In the genomic region with DNA sequence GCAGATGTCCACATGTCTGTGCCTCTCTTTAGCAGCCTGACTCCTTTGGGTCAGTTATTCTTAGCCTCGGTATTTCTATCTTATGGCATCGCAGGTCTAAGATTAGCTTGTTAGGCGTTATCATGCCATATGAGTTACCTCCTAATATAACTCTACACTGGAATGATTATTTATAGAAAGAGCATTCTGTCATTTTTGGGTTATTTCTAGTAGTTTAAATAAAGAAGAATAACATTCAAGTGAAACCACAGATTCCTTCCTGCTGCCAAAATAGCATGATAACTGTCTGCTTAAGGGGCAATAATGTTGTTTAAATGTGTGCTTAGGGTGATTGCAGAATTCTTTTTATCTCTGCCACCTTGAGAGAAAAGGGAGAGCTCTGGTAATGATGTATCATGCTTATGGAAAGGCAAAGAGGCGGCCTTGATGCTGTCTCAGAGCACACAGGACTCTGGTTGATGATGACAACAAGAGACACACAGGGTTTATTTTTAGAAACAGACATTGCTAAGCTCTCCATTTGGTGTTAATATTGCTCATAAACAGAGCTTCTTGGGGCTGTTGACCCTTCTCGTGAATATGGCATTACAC, we compare ENCODE assay signal across 9 cellular contexts. TPM values are rescaled to one million over a fixed set of nuclear protein-coding genes. Genes with fewer than 3 reads are reported as not detected.
A peak's percentile ranks its signal among the peaks of the same experiment; 100 is the strongest.
DNase-seq lines count a peak whose midpoint lies in the region; ATAC-seq and TF ChIP-seq lines count a peak whose summit lies in the region.
"Had no signal": no experiment of that assay in that cellular context is flagged by ENCODE, and none has a peak within 500 bp of the region (broad histone marks: within the 10 kb centered on the region; RNA-seq: fewer than 3 reads in every experiment).

No MANE protein-coding gene starts in this region.

- H3K27me3 ChIP-seq in brain microvascular endothelial cell (replicated peaks) = no peaks in the 10 kb centered on the region
- H3K27me3 ChIP-seq in aorta (ENCODE audit: control insufficient read depth in 1 of 2, insufficient read depth in 2 of 2, low read length in 1 of 2) = no peaks in the 10 kb centered on the region

- H3K4me1 ChIP-seq in aorta (ENCODE audit: control insufficient read depth in 1 of 2, insufficient read depth in 2 of 2, low read length in 2 of 2) = peaks cover 0 to 12% of the 10 kb centered on the region in 2 donors

- intact Hi-C loops in Right ventricle myocardium inferior (cut with DNase I) = no loop called here
- intact Hi-C loops in cardiac septum (cut with DNase I) = no loop called here
- intact Hi-C loops in aorta (cut with DNase I) = loop anchor here in 1 of 2 donors (5.0 kb wide), 1 partner anchor 66 kb away; no protein-coding TSS in a partner anchor

- H3K27ac ChIP-seq in brain microvascular endothelial cell = peak overlapping the region; percentile 43
- H3K27ac ChIP-seq in aorta (ENCODE audit: low read depth in 1 of 2, low read length in 2 of 2) = peak overlapping the region; percentile 6 to 74

- H3K27ac Mint-ChIP-seq in activated T-helper 17 cell treated with anti-CD3 and anti-CD28 coated beads, Interleukin-2, amount 50 U/mL, for 72 hours = no peak overlapping the region
- H3K27ac Mint-ChIP-seq in naive thymus-derived CD8-positive, alpha-beta T cell = peak overlapping the region in 2 of 10 donors; percentile 5 to 71

- no peaks in the 10 kb centered on the region for H3K36me3 Mint-ChIP-seq in activated T-helper 17 cell treated with anti-CD3 and anti-CD28 coated beads, Interleukin-2, amount 50 U/mL, for 72 hours (ENCODE audit: low read depth)
- H3K36me3 Mint-ChIP-seq in naive thymus-derived CD8-positive, alpha-beta T cell = no peaks in the 10 kb centered on the region
- H3K36me3 Mint-ChIP-seq: CD4-positive, CD25-positive, alpha-beta regulatory T cell had no signal

- peaks cover 3% of the 10 kb centered on the region for H3K27me3 Mint-ChIP-seq in activated T-helper 17 cell treated with anti-CD3 and anti-CD28 coated beads, Interleukin-2, amount 50 U/mL, for 72 hours
- H3K27me3 Mint-ChIP-seq in naive thymus-derived CD8-positive, alpha-beta T cell = no peaks in the 10 kb centered on the region
- H3K27me3 Mint-ChIP-seq: CD4-positive, CD25-positive, alpha-beta regulatory T cell had no signal

- 10 to 12% methylated on average over 5 of the region's 5 CpGs for WGBS in aorta, 2 donors

- no peak for DNase-seq in Right ventricle myocardium inferior (ENCODE audit: missing footprints)
- DNase-seq in cardiac septum (ENCODE audit: low spot score) = no peak
- peak; percentile 70 for DNase-seq in brain microvascular endothelial cell
- no peak for DNase-seq in aorta
- DNase-seq in CD1c-positive myeloid dendritic cell (ENCODE audit: extremely low spot score) = no peak
- DNase-seq in naive thymus-derived CD8-positive, alpha-beta T cell = no peak
- DNase-seq: CD4-positive, CD25-positive, alpha-beta regulatory T cell had no signal

- H3K4me1 Mint-ChIP-seq in activated T-helper 17 cell treated with anti-CD3 and anti-CD28 coated beads, Interleukin-2, amount 50 U/mL, for 72 hours = no peaks in the 10 kb centered on the region
- peaks cover 0 to 55% (median 0%) of the 10 kb centered on the region in 4 donors for H3K4me1 Mint-ChIP-seq in naive thymus-derived CD8-positive, alpha-beta T cell

- no peaks in the 10 kb centered on the region for H3K36me3 ChIP-seq in brain microvascular endothelial cell (replicated peaks)
- no peaks in the 10 kb centered on the region for H3K36me3 ChIP-seq in aorta (ENCODE audit: control insufficient read depth in 1 of 2, insufficient read depth in 2 of 2, low read length in 1 of 2)

- H3K4me3 Mint-ChIP-seq in activated T-helper 17 cell treated with anti-CD3 and anti-CD28 coated beads, Interleukin-2, amount 50 U/mL, for 72 hours = no peak overlapping the region
- H3K4me3 Mint-ChIP-seq in naive thymus-derived CD8-positive, alpha-beta T cell = peak overlapping the region in 1 of 10 donors; percentile 61

- no peak for TF ChIP-seq CTCF in brain microvascular endothelial cell (IDR thresholded peaks at IDR 0.05; ENCODE audit: low read depth, low read length, missing control alignments)

- no peaks in the 10 kb centered on the region for H3K9me3 ChIP-seq in aorta (ENCODE audit: control insufficient read depth, low read length)

- peak; percentile 64 for ATAC-seq in Right ventricle myocardium inferior
- peak; percentile 42 for ATAC-seq in HG03159 (IDR thresholded peaks at IDR 0.05; ENCODE audit: unreplicated experiment)
- ATAC-seq in aorta (ENCODE audit: low FRiP score) = no peak
- no peak for ATAC-seq in activated T-helper 17 cell treated with anti-CD3 and anti-CD28 coated beads, Interleukin-2, amount 50 U/mL, for 72 hours (replicated peaks)
- ATAC-seq in naive thymus-derived CD8-positive, alpha-beta T cell = no peak

- H3K9me3 Mint-ChIP-seq in activated T-helper 17 cell treated with anti-CD3 and anti-CD28 coated beads, Interleukin-2, amount 50 U/mL, for 72 hours = no peaks in the 10 kb centered on the region
- H3K9me3 Mint-ChIP-seq in naive thymus-derived CD8-positive, alpha-beta T cell = peaks cover 0 to 2% (median 0%) of the 10 kb centered on the region in 9 donors

- in situ Hi-C loops in brain microvascular endothelial cell (cut with HindIII; ENCODE audit: low pct_ligation_motif_present, low sequenced_read_pairs) = no loop called here

- H3K4me3 ChIP-seq in brain microvascular endothelial cell (ENCODE audit: low read depth, low read length) (no peak overlapping the region), aorta (ENCODE audit: low read length in 2 of 2) (no peak overlapping the region)

- POLR2A ChIA-PET in naive thymus-derived CD8-positive, alpha-beta T cell (lab: Charles Lee) = no interaction called here

RNA-seq across cellular contexts. Expression of gene HDAC9, which starts 10.4 kb away (rescaled TPM):
- total RNA-seq in Right ventricle myocardium inferior = 25.3 TPM
- total RNA-seq in cardiac septum = 87.5 TPM
- total RNA-seq in aorta = 100 to 1,000 TPM in 1 of 2 donors, 10 to 100 TPM in 1; 51.4 to 122 TPM
- polyA plus RNA-seq in aorta = 10 to 100 TPM in 1 of 2 donors, 1 to 10 TPM in 1; 9.1 to 11.0 TPM
- total RNA-seq in activated T-helper 17 cell treated with anti-CD3 and anti-CD28 coated beads, Interleukin-2, amount 50 U/mL, for 72 hours = 1 to 10 TPM; 1.4 to 4.0 TPM
- total RNA-seq in naive thymus-derived CD8-positive, alpha-beta T cell = 1 to 10 TPM; 2.0 to 3.1 TPM
- 1 to 10 TPM in 1 of 3 donors, under 1 TPM in 2; 0.03 to 2.1 (median 0.22) TPM for polyA plus RNA-seq in naive thymus-derived CD8-positive, alpha-beta T cell

Comparison
In these comparisons a context has a peak if more than half of its experiments do, and no peak if none do; other contexts are left out.
1. ATAC-seq: peak in Right ventricle myocardium inferior (single experiment) and HG03159 (single experiment); none in aorta (single experiment), activated T-helper 17 cell treated with anti-CD3 and anti-CD28 coated beads, Interleukin-2, amount 50 U/mL, for 72 hours (single experiment) and naive thymus-derived CD8-positive, alpha-beta T cell (0 of 2).